9 cellular contexts compared by ENCODE assay signal in the genomic region with DNA sequence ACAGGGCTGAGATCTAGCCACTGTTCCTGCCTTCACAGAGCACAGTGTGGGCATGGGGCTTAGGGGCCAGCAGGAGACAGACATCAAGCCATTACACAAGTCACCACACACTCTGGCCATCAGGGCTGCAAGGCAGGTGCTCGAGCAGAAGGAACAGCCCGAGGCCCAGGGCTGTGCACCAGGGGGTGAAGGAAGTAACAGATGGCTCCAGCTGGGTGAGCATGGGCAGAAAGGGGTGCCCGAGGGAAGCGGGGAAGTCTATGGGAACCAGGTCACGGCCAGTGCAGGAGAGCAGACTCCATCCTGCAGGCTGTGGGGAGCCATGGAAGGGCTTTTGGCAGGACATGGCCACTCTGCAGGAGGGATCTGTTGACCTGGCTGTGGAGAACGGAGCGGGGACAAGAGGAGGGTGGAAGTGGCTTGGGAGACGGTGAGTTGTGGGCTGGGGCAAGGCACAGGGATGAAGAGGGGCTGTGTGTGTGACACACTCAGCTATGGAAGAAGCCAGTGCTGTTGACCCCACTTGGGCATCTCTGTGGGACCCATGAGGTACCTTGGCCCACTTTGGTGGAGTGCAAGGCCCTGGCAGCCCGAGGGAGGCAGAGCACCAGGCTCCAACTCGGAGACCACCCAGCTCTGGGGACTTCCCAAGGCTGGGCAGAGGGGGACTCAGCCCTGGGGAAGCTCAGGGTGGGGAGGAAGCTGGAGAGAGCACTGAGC. TPM values are rescaled to one million over a fixed set of nuclear protein-coding genes. Genes with fewer than 3 reads are reported as not detected.
DNase-seq lines count a peak whose midpoint lies in the region; ATAC-seq and TF ChIP-seq lines count a peak whose summit lies in the region.
"Had no signal": no experiment of that assay in that cellular context is flagged by ENCODE, and none has a peak within 500 bp of the region (broad histone marks: within the 10 kb centered on the region; RNA-seq: fewer than 3 reads in every experiment).

No MANE protein-coding gene starts in this region.

- TF ChIP-seq CTCF in mucosa of descending colon (IDR thresholded peaks at IDR 0.05) = no peak

- CTCF ChIA-PET in naive thymus-derived CD4-positive, alpha-beta T cell (lab: Charles Lee) = interaction anchor here (0.7 to 1.1 kb wide), 3 partner anchors 26 to 31 kb away, joined by 3 to 5 read pairs (median 4); no protein-coding TSS in a partner anchor

- POLR2A ChIA-PET in naive thymus-derived CD4-positive, alpha-beta T cell (lab: Charles Lee) = interaction anchor here (0.6 to 2.8 kb wide), 8 partner anchors 8 to 55 kb away, joined by 3 to 17 read pairs (median 3); partner anchors contain the start of genes CCDC85B and MUS81

- peaks cover 76% of the 10 kb centered on the region for H3K4me1 ChIP-seq in ACC112 (ENCODE audit: control insufficient read depth, insufficient read depth, low read length, unreplicated experiment)
- peaks cover 16% of the 10 kb centered on the region; the same call in 1 of the 2 replicates for H3K4me1 ChIP-seq in HUES48 (ENCODE audit: control insufficient read depth, insufficient read depth, low read length)
- H3K4me1 ChIP-seq in naive thymus-derived CD4-positive, alpha-beta T cell (ENCODE audit: control insufficient read depth in 2 of 2, insufficient read depth in 2 of 2, low read length in 2 of 2) = peaks cover 16 to 20% of the 10 kb centered on the region in 2 donors
- peaks cover 37% of the 10 kb centered on the region for H3K4me1 ChIP-seq in mucosa of descending colon (ENCODE audit: low read depth)

- intact Hi-C loops in naive thymus-derived CD4-positive, alpha-beta T cell (cut with micrococcal nuclease) = no loop called here
- intact Hi-C loops in mucosa of descending colon (cut with DNase I, micrococcal nuclease) = no loop called here

- H3K27ac ChIP-seq in ACC112 (ENCODE audit: low read depth, low read length) (peak overlapping the region; percentile 91), HUES48 (ENCODE audit: low read depth, low read length) (peak overlapping the region; percentile 85)
- no peak overlapping the region for H3K27ac ChIP-seq in naive thymus-derived CD4-positive, alpha-beta T cell (ENCODE audit: low read depth, low read length)

- peaks cover 0 to 2% (median 0%) of the 10 kb centered on the region in 5 donors for H3K27me3 Mint-ChIP-seq in naive thymus-derived CD4-positive, alpha-beta T cell

- H2AFZ ChIP-seq in ACC112 (ENCODE audit: low read length, unreplicated experiment) = no peak overlapping the region

- H3K4me3 Mint-ChIP-seq in naive thymus-derived CD4-positive, alpha-beta T cell = peak overlapping the region in 7 of 10 donors; percentile 10 to 46 (median 29)

- H3K27ac Mint-ChIP-seq in naive thymus-derived CD4-positive, alpha-beta T cell = peak overlapping the region in 6 of 9 donors; percentile 7 to 70 (median 32)

- H3K9me3 ChIP-seq in HUES48 (ENCODE audit: control insufficient read depth, insufficient read depth, low read length) (no peaks in the 10 kb centered on the region), mucosa of descending colon (no peaks in the 10 kb centered on the region)
- H3K9me3 ChIP-seq in naive thymus-derived CD4-positive, alpha-beta T cell (ENCODE audit: control insufficient read depth in 2 of 3, low read length in 3 of 3) = no peaks in the 10 kb centered on the region

- peak; percentile 89 for DNase-seq in cerebellar cortex (ENCODE audit: low spot score)
- no peak for DNase-seq in naive thymus-derived CD4-positive, alpha-beta T cell
- DNase-seq in mucosa of descending colon = no peak
- no peak for DNase-seq in activated effector memory CD4-positive, alpha-beta T cell treated with anti-CD3 and anti-CD28 coated beads, Interleukin-2, amount 50 U/mL, for 16 hours

- H3K9ac ChIP-seq in HUES48 (ENCODE audit: low read depth, low read length) = no peak overlapping the region

- no peak for ATAC-seq in naive thymus-derived CD4-positive, alpha-beta T cell
- ATAC-seq in mucosa of descending colon = no peak
- no peak for ATAC-seq in GM18909 (IDR thresholded peaks at IDR 0.05; ENCODE audit: poor library complexity, unreplicated experiment)
- no peak for ATAC-seq in GM21390 (IDR thresholded peaks at IDR 0.05; ENCODE audit: unreplicated experiment)
- ATAC-seq: activated CD4-positive, CD25-positive, alpha-beta regulatory T cell treated with anti-CD3 and anti-CD28 coated beads, Interleukin-2, amount 50 U/mL, for 24 hours had no signal

- H3K4me3 ChIP-seq in ACC112 (ENCODE audit: low read depth, low read length) (peak overlapping the region; percentile 2; the same call in 1 of the 2 replicates), HUES48 (ENCODE audit: low read depth, low read length) (no peak overlapping the region), mucosa of descending colon (no peak overlapping the region)
- H3K4me3 ChIP-seq in naive thymus-derived CD4-positive, alpha-beta T cell (ENCODE audit: low read length) = no peak overlapping the region

- peaks cover 38% of the 10 kb centered on the region for H3K79me2 ChIP-seq in ACC112 (ENCODE audit: control insufficient read depth, insufficient read depth, low read length, unreplicated experiment)

- peaks cover 0 to 19% (median 0%) of the 10 kb centered on the region in 5 donors for H3K36me3 Mint-ChIP-seq in naive thymus-derived CD4-positive, alpha-beta T cell

- peaks cover 24 to 37% (median 27%) of the 10 kb centered on the region in 7 donors for H3K4me1 Mint-ChIP-seq in naive thymus-derived CD4-positive, alpha-beta T cell

- peaks cover 2% of the 10 kb centered on the region; the same call in 1 of the 2 replicates for H3K36me3 ChIP-seq in ACC112 (ENCODE audit: insufficient read depth, low read length)
- peaks cover 3% of the 10 kb centered on the region; the same call in 1 of the 2 replicates for H3K36me3 ChIP-seq in HUES48 (ENCODE audit: control insufficient read depth, insufficient read depth, low read length)
- H3K36me3 ChIP-seq in naive thymus-derived CD4-positive, alpha-beta T cell (ENCODE audit: control insufficient read depth in 2 of 3, insufficient read depth in 3 of 3, low read length in 3 of 3) = peaks cover 0 to 7% (median 0%) of the 10 kb centered on the region in 3 experiments
- no peaks in the 10 kb centered on the region for H3K36me3 ChIP-seq in mucosa of descending colon (ENCODE audit: low read depth)

- no peaks in the 10 kb centered on the region for H3K9me3 Mint-ChIP-seq in naive thymus-derived CD4-positive, alpha-beta T cell

- H3K27me3 ChIP-seq in ACC112 (ENCODE audit: insufficient read depth, low read length) = no peaks in the 10 kb centered on the region
- no peaks in the 10 kb centered on the region; the same call in 1 of the 2 replicates for H3K27me3 ChIP-seq in HUES48 (ENCODE audit: control insufficient read depth, insufficient read depth, low read length)
- no peaks in the 10 kb centered on the region for H3K27me3 ChIP-seq in naive thymus-derived CD4-positive, alpha-beta T cell (ENCODE audit: control insufficient read depth in 2 of 2, insufficient read depth in 2 of 2, low read length in 2 of 2)

RNA-seq across cellular contexts. Expression of gene C11orf68, which starts 3.6 kb away (rescaled TPM):
- total RNA-seq in naive thymus-derived CD4-positive, alpha-beta T cell = 10 to 100 TPM; 18.5 to 62.2 (median 40.4) TPM
- polyA plus RNA-seq in naive thymus-derived CD4-positive, alpha-beta T cell = 100 to 1,000 TPM in 1 of 2 donors, 10 to 100 TPM in 1; 74.1 to 104 TPM
- 10 to 100 TPM; 24.9 to 42.2 (median 28.8) TPM for total RNA-seq in mucosa of descending colon

RNA-seq across cellular contexts. Expression of gene DRAP1, which starts 4.0 kb away (rescaled TPM):
- total RNA-seq in naive thymus-derived CD4-positive, alpha-beta T cell = 100 to 1,000 TPM in 1 of 5 experiments, 10 to 100 TPM in 4; 72.6 to 166 (median 81.9) TPM
- polyA plus RNA-seq in naive thymus-derived CD4-positive, alpha-beta T cell = 10 to 100 TPM; 87.7 to 89.3 TPM
- total RNA-seq in mucosa of descending colon = 10 to 100 TPM; 39.9 to 74.8 (median 61.6) TPM

RNA-seq across cellular contexts. Expression of gene FOSL1, which starts 15.1 kb away (rescaled TPM):
- total RNA-seq in naive thymus-derived CD4-positive, alpha-beta T cell = 10 to 100 TPM in 1 of 5 experiments, 1 to 10 TPM in 2, not detected in 2; 2.8 to 25.7 (median 4.0) TPM
- not detected for polyA plus RNA-seq in naive thymus-derived CD4-positive, alpha-beta T cell
- total RNA-seq in mucosa of descending colon = 1 to 10 TPM; 1.2 to 1.6 (median 1.2) TPM

RNA-seq across cellular contexts. Expression of gene CCDC85B, which starts 24.8 kb away (rescaled TPM):
- 10 to 100 TPM; 21.1 to 52.1 (median 23.6) TPM for total RNA-seq in naive thymus-derived CD4-positive, alpha-beta T cell
- 10 to 100 TPM; 59.0 to 85.0 TPM for polyA plus RNA-seq in naive thymus-derived CD4-positive, alpha-beta T cell
- 10 to 100 TPM in 1 of 3 donors, 1 to 10 TPM in 2; 4.5 to 22.3 (median 9.2) TPM for total RNA-seq in mucosa of descending colon

RNA-seq across cellular contexts. Expression of gene FIBP, which starts 27.0 kb away (rescaled TPM):
- 10 to 100 TPM; 25.9 to 72.1 (median 43.4) TPM for total RNA-seq in naive thymus-derived CD4-positive, alpha-beta T cell
- 10 to 100 TPM; 60.0 to 78.3 TPM for polyA plus RNA-seq in naive thymus-derived CD4-positive, alpha-beta T cell
- 10 to 100 TPM; 35.8 to 52.8 (median 47.0) TPM for total RNA-seq in mucosa of descending colon
